In genomic region chr18:2412261-2412660, GRCh38 we compare ENCODE assay signal across 18 cellular contexts.
DNase-seq lines count a peak whose midpoint lies in the region; ATAC-seq, FAIRE-seq and TF ChIP-seq lines count a peak whose summit lies in the region.
"Had no signal": no experiment of that assay in that cellular context is flagged by ENCODE, and none has a peak within 500 bp of the region (broad histone marks: within the 10 kb centered on the region; RNA-seq: fewer than 3 reads in every experiment).

No MANE protein-coding gene starts in this region.

- POLR2A ChIA-PET in SK-N-SH (lab: Yijun Ruan, JAX), result no interaction called here

- no peak overlapping the region for H3K4me3 ChIP-seq in ACC112 (ENCODE audit: low read depth, low read length)
- H3K4me3 ChIP-seq in SK-N-SH (ENCODE audit: low read depth in 2 of 2, low read length in 1 of 2), result no peak overlapping the region
- H3K4me3 ChIP-seq: A549; BLaER1 treated with 17β-estradiol and CSF1 and Interleukin-3, amounts not matched to agents 10 nM and 100 nM had no signal

- ATAC-seq in GM19455 (IDR thresholded peaks at IDR 0.05; ENCODE audit: unreplicated experiment), result no peak
- ATAC-seq: A549 had no signal

- peak overlapping the region; percentile 78; the same call in 1 of the 2 replicates for H3K27ac ChIP-seq in ACC112 (ENCODE audit: low read depth, low read length)
- peak overlapping the region in 1 of 2 experiments; percentile 96; a peak in 2 of 4 replicates for H3K27ac ChIP-seq in SK-N-SH (ENCODE audit: low read depth in 2 of 2, low read length in 1 of 2)
- H3K27ac ChIP-seq: A549; BLaER1 treated with 17β-estradiol and CSF1 and Interleukin-3, amounts not matched to agents 10 nM and 100 nM had no signal

- WGBS in SK-N-SH (ENCODE audit: low lambda C conversion rate), result 19% methylated on average over 3 of the region's 3 CpGs

- H2AFZ ChIP-seq in ACC112 (ENCODE audit: low read length, unreplicated experiment) (no peak overlapping the region), SK-N-SH (ENCODE audit: low read depth) (peak overlapping the region; percentile 63)

- CTCF ChIA-PET in SK-N-SH (lab: Yijun Ruan, JAX), result interaction anchor here (0.9 kb wide), 1 partner anchor 9 kb away, joined by 3 read pairs; no protein-coding TSS in a partner anchor

- H3K36me3 ChIP-seq in ACC112 (ENCODE audit: insufficient read depth, low read length), result no peaks in the 10 kb centered on the region
- H3K36me3 ChIP-seq in SK-N-SH (replicated peaks in 1 of 2; ENCODE audit: control insufficient read depth in 1 of 2, insufficient read depth in 2 of 2, low read length in 1 of 2), result no peaks in the 10 kb centered on the region
- H3K36me3 ChIP-seq: BLaER1 treated with 17β-estradiol and CSF1 and Interleukin-3, amounts not matched to agents 10 nM and 100 nM had no signal

- FAIRE-seq in islet of Langerhans (lab: Jason Lieb, UNC), result peak; percentile 45
- FAIRE-seq: A549 had no signal

- H3K4me1 ChIP-seq in ACC112 (ENCODE audit: control insufficient read depth, insufficient read depth, low read length, unreplicated experiment) (peaks cover 21% of the 10 kb centered on the region), SK-N-SH (ENCODE audit: control insufficient read depth in 1 of 2, insufficient read depth in 2 of 2, low read depth in 1 of 2, low read length in 1 of 2) (peaks cover 0 to 13% of the 10 kb centered on the region in 2 experiments; a peak in 2 of 4 replicates)
- H3K4me1 ChIP-seq: BLaER1 treated with 17β-estradiol and CSF1 and Interleukin-3, amounts not matched to agents 10 nM and 100 nM had no signal

- DNase-seq in NCI-H69 (lab: John Stamatoyannopoulos, UW) (peak; percentile 22), SK-N-SH (no peak), mesenteric fat pad (ENCODE audit: low spot score) (no peak)
- DNase-seq in activated T-cell treated with anti-CD3 and anti-CD28 coated beads, Interleukin-2, amount 50 U/mL, for 48 hours, result no peak
- no peak for DNase-seq in activated CD4-positive, alpha-beta T cell treated with anti-CD3 and anti-CD28 coated beads, Interleukin-2, amount 50 U/mL, for 4 hours
- DNase-seq: Calu3; CD8-positive, alpha-beta memory T cell; GF-D8; NCI-H1417; NCI-H187; NCI-H446; OCI-M1; SHP77 had no signal

- TF ChIP-seq EP300 in SK-N-SH (IDR thresholded peaks at IDR 0.05; ENCODE audit: borderline replicate concordance in 1 of 2, low read depth in 1 of 2, low read length in 1 of 2), result no peak

- no peak for TF ChIP-seq CTCF in SK-N-SH (IDR thresholded peaks at IDR 0.05)

- H3K79me2 ChIP-seq in ACC112 (ENCODE audit: control insufficient read depth, insufficient read depth, low read length, unreplicated experiment), result no peaks in the 10 kb centered on the region
- no peaks in the 10 kb centered on the region for H3K79me2 ChIP-seq in SK-N-SH (ENCODE audit: insufficient read depth)

- no peak overlapping the region; the same call in 1 of the 2 replicates for H3K4me2 ChIP-seq in SK-N-SH
- H3K4me2 ChIP-seq: BLaER1 treated with 17β-estradiol and CSF1 and Interleukin-3, amounts not matched to agents 10 nM and 100 nM had no signal

- H3K27me3 ChIP-seq in ACC112 (ENCODE audit: insufficient read depth, low read length) (no peaks in the 10 kb centered on the region), SK-N-SH (ENCODE audit: insufficient read depth) (no peaks in the 10 kb centered on the region)
- H3K27me3 ChIP-seq: BLaER1 treated with 17β-estradiol and CSF1 and Interleukin-3, amounts not matched to agents 10 nM and 100 nM had no signal

- no peaks in the 10 kb centered on the region for H4K20me1 ChIP-seq in SK-N-SH (ENCODE audit: insufficient read depth)
- H4K20me1 ChIP-seq: BLaER1 treated with 17β-estradiol and CSF1 and Interleukin-3, amounts not matched to agents 10 nM and 100 nM had no signal

- H3F3A ChIP-seq in SK-N-SH (replicated peaks; ENCODE audit: insufficient read depth), result peaks cover 29% of the 10 kb centered on the region

- no peaks in the 10 kb centered on the region for H3K9me3 ChIP-seq in SK-N-SH
- H3K9me3 ChIP-seq: A549 had no signal

- H3K9ac ChIP-seq in SK-N-SH, result no peak overlapping the region
- H3K9ac ChIP-seq: BLaER1 treated with 17β-estradiol and CSF1 and Interleukin-3, amounts not matched to agents 10 nM and 100 nM had no signal

- TF ChIP-seq RAD21 in SK-N-SH (IDR thresholded peaks at IDR 0.05; ENCODE audit: low read length), result no peak

- no peaks in the 10 kb centered on the region for H3K9me2 ChIP-seq in SK-N-SH

TF ChIP-seq in SK-N-SH, 30 proteins besides CTCF, POLR2A, EP300 and RAD21:
- TF ChIP-seq, protein P1, sequence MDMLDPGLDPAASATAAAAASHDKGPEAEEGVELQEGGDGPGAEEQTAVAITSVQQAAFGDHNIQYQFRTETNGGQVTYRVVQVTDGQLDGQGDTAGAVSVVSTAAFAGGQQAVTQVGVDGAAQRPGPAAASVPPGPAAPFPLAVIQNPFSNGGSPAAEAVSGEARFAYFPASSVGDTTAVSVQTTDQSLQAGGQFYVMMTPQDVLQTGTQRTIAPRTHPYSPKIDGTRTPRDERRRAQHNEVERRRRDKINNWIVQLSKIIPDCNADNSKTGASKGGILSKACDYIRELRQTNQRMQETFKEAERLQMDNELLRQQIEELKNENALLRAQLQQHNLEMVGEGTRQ (IDR thresholded peaks at IDR 0.05; ENCODE audit: borderline replicate concordance, low read depth, low read length), result no peak
- TF ChIP-seq, protein P2, sequence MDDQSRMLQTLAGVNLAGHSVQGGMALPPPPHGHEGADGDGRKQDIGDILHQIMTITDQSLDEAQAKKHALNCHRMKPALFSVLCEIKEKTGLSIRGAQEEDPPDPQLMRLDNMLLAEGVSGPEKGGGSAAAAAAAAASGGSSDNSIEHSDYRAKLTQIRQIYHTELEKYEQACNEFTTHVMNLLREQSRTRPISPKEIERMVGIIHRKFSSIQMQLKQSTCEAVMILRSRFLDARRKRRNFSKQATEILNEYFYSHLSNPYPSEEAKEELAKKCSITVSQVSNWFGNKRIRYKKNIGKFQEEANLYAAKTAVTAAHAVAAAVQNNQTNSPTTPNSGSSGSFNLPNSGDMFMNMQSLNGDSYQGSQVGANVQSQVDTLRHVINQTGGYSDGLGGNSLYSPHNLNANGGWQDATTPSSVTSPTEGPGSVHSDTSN (IDR thresholded peaks at IDR 0.05), result no peak
- TF ChIP-seq MEF2A (IDR thresholded peaks at IDR 0.05; ENCODE audit: borderline replicate concordance, low read depth) (no peak), FOXJ3 (CRISPR knock-in tag; IDR thresholded peaks at IDR 0.05) (no peak), RXRA (IDR thresholded peaks at IDR 0.05; ENCODE audit: borderline replicate concordance, low read depth) (no peak), GABPA (IDR thresholded peaks at IDR 0.05; ENCODE audit: low read depth) (no peak), SMC3 (IDR thresholded peaks at IDR 0.05; ENCODE audit: low read depth, low read length) (no peak), GATA2 (CRISPR knock-in tag; IDR thresholded peaks at IDR 0.05) (no peak), ELF1 (IDR thresholded peaks at IDR 0.05) (no peak), EZH2phosphoT487 (IDR thresholded peaks at IDR 0.05; ENCODE audit: borderline replicate concordance, low read depth) (no peak), NFIC (IDR thresholded peaks at IDR 0.05; ENCODE audit: borderline replicate concordance) (no peak), USF1 (IDR thresholded peaks at IDR 0.05; ENCODE audit: borderline replicate concordance, low read depth) (no peak), TAF1 (IDR thresholded peaks at IDR 0.05; ENCODE audit: borderline replicate concordance, low read depth, low read length) (no peak), JUND (IDR thresholded peaks at IDR 0.05) (no peak), FOSL2 (IDR thresholded peaks at IDR 0.05; ENCODE audit: borderline replicate concordance, low read depth) (no peak), FOXM1 (IDR thresholded peaks at IDR 0.05; ENCODE audit: low read depth) (no peak), POLR2AphosphoS5 (IDR thresholded peaks at IDR 0.05; ENCODE audit: low read depth, low read length) (no peak)
- TF ChIP-seq, protein P3, sequence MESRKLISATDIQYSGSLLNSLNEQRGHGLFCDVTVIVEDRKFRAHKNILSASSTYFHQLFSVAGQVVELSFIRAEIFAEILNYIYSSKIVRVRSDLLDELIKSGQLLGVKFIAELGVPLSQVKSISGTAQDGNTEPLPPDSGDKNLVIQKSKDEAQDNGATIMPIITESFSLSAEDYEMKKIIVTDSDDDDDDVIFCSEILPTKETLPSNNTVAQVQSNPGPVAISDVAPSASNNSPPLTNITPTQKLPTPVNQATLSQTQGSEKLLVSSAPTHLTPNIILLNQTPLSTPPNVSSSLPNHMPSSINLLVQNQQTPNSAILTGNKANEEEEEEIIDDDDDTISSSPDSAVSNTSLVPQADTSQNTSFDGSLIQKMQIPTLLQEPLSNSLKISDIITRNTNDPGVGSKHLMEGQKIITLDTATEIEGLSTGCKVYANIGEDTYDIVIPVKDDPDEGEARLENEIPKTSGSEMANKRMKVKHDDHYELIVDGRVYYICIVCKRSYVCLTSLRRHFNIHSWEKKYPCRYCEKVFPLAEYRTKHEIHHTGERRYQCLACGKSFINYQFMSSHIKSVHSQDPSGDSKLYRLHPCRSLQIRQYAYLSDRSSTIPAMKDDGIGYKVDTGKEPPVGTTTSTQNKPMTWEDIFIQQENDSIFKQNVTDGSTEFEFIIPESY (IDR thresholded peaks at IDR 0.05; ENCODE audit: borderline replicate concordance, low read depth), result no peak
- TF ChIP-seq, protein P4, sequence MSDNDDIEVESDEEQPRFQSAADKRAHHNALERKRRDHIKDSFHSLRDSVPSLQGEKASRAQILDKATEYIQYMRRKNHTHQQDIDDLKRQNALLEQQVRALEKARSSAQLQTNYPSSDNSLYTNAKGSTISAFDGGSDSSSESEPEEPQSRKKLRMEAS (IDR thresholded peaks at IDR 0.05; ENCODE audit: low read depth), result no peak
